ENCODE assay signal across 10 cellular contexts in the genomic region with DNA sequence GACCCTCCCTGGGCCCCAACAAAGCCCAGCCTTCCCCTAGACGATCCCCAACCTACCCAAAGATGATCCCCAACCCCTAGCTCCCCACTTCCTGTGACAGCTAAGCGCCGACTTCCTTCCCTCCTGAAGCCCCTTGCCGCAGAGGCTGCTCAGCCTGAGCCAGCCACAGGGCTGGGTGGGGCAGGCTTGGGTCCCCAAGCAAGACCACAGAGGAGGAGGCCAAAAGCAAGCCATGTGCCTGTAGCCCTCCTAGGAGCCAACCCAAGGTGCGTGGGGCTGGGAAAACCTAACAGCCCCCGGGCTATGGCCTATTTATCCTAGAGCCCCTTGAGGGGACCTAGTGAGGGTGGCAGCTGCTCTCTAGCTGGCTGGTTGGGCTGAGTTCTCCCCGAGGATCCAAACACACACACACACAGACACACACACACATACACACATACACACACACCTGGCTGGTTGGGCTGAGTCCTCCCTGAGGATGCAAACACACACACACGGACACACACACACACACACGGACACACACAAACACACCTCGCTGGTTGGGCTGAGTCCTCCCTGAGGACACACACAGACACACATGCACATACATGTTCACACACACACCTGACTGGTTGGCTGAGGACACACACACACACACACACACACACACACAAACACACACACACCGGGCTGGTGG. TPM values are rescaled to one million over a fixed set of nuclear protein-coding genes. Genes with fewer than 3 reads are reported as not detected.
DNase-seq lines count a peak whose midpoint lies in the region; ATAC-seq, FAIRE-seq and TF ChIP-seq lines count a peak whose summit lies in the region.
"Had no signal": no experiment of that assay in that cellular context is flagged by ENCODE, and none has a peak within 500 bp of the region (broad histone marks: within the 10 kb centered on the region; RNA-seq: fewer than 3 reads in every experiment).

No MANE protein-coding gene starts in this region.

- no peak for ATAC-seq in lower lobe of right lung

- H3K27ac ChIP-seq in BLaER1 treated with 17β-estradiol and CSF1 and Interleukin-3, amounts not matched to agents 10 nM and 100 nM, result peak overlapping the region; percentile 67 to 99 (median 97)
- peak overlapping the region; percentile 31 for H3K27ac ChIP-seq in lower lobe of right lung
- H3K27ac ChIP-seq in substantia nigra (ENCODE audit: low read depth, low read length, poor library complexity, severe bottlenecking), result no peak overlapping the region
- H3K27ac ChIP-seq: VCaP had no signal

- peak overlapping the region in 9 of 10 experiments; percentile 39 to 100 (median 92); a peak in 18 of 20 replicates for H3K4me3 ChIP-seq in BLaER1 treated with 17β-estradiol and CSF1 and Interleukin-3, amounts not matched to agents 10 nM and 100 nM
- H3K4me3 ChIP-seq in lower lobe of right lung, result peak overlapping the region; percentile 8

- TF ChIP-seq CTCF in lower lobe of right lung (IDR thresholded peaks at IDR 0.05), result no peak

- peaks cover 48 to 77% (median 68%) of the 10 kb centered on the region in 11 experiments for H3K36me3 ChIP-seq in BLaER1 treated with 17β-estradiol and CSF1 and Interleukin-3, amounts not matched to agents 10 nM and 100 nM
- H3K36me3 ChIP-seq in lower lobe of right lung, result peaks cover 45% of the 10 kb centered on the region

- peak overlapping the region; percentile 58 to 99 (median 75) for H3K9ac ChIP-seq in BLaER1 treated with 17β-estradiol and CSF1 and Interleukin-3, amounts not matched to agents 10 nM and 100 nM

- DNase-seq in KG1 (lab: John Stamatoyannopoulos, UW), result peak; percentile 11
- DNase-seq in activated T-cell treated with anti-CD3 and anti-CD28 coated beads, Interleukin-2, amount 50 U/mL, for 1 hour, result peak; percentile 70
- DNase-seq in lower lobe of right lung, result no peak
- no peak for DNase-seq in GM19239 (ENCODE audit: insufficient read length, low spot score)
- no peak for DNase-seq in substantia nigra (lab: John Stamatoyannopoulos, UW)
- DNase-seq in D341Med (ENCODE audit: low spot score), result no peak
- DNase-seq in COR-L47 (lab: John Stamatoyannopoulos, UW), result no peak
- DNase-seq: cerebellar nuclear complex had no signal

- H3K27me3 ChIP-seq in BLaER1 treated with 17β-estradiol and CSF1 and Interleukin-3, amounts not matched to agents 10 nM and 100 nM, result no peaks in the 10 kb centered on the region
- no peaks in the 10 kb centered on the region for H3K27me3 ChIP-seq in lower lobe of right lung (ENCODE audit: low read depth)

- H3K4me2 ChIP-seq in BLaER1 treated with 17β-estradiol and CSF1 and Interleukin-3, amounts not matched to agents 10 nM and 100 nM, result peak overlapping the region; percentile 94 to 100 (median 99)

- intact Hi-C loops in lower lobe of right lung (cut with DNase I), result no loop called here

- peaks cover 14 to 83% (median 27%) of the 10 kb centered on the region in 11 experiments; a peak in 15 of 22 replicates for H4K20me1 ChIP-seq in BLaER1 treated with 17β-estradiol and CSF1 and Interleukin-3, amounts not matched to agents 10 nM and 100 nM

- H3K4me1 ChIP-seq in BLaER1 treated with 17β-estradiol and CSF1 and Interleukin-3, amounts not matched to agents 10 nM and 100 nM, result peaks cover 84 to 94% (median 86%) of the 10 kb centered on the region in 10 experiments
- peaks cover 37% of the 10 kb centered on the region for H3K4me1 ChIP-seq in lower lobe of right lung

- FAIRE-seq in GM19239 (lab: Jason Lieb, UNC), result no peak

- peaks cover 0 to 25% (median 10%) of the 10 kb centered on the region in 11 experiments; a peak in 9 of 22 replicates for H3K9me3 ChIP-seq in BLaER1 treated with 17β-estradiol and CSF1 and Interleukin-3, amounts not matched to agents 10 nM and 100 nM (replicated peaks in 1 of 11)
- H3K9me3 ChIP-seq in lower lobe of right lung, result no peaks in the 10 kb centered on the region

RNA-seq across cellular contexts. Expression of a gene that starts 4.8 kb away (rescaled TPM):
- 201 TPM for total RNA-seq in lower lobe of right lung

RNA-seq across cellular contexts. Expression of a gene that starts 11.3 kb away (rescaled TPM):
- 37.4 TPM for total RNA-seq in lower lobe of right lung

RNA-seq across cellular contexts. Expression of a gene that starts 16.0 kb away (rescaled TPM):
- 22.9 TPM for total RNA-seq in lower lobe of right lung

RNA-seq across cellular contexts. Expression of a gene that starts 24.4 kb away (rescaled TPM):
- total RNA-seq in lower lobe of right lung, result 13.3 TPM

RNA-seq across cellular contexts. Expression of a gene that starts 24.5 kb away (rescaled TPM):
- 249 TPM for total RNA-seq in lower lobe of right lung

Comparison
In these comparisons a context has a peak if more than half of its experiments do, and no peak if none do; other contexts are left out.
1. DNase-seq: peak in KG1 (single experiment) and activated T-cell treated with anti-CD3 and anti-CD28 coated beads, Interleukin-2, amount 50 U/mL, for 1 hour (single experiment); none in lower lobe of right lung (single experiment), GM19239 (single experiment), substantia nigra (0 of 49), D341Med (single experiment) and COR-L47 (single experiment).